In the genomic region with DNA sequence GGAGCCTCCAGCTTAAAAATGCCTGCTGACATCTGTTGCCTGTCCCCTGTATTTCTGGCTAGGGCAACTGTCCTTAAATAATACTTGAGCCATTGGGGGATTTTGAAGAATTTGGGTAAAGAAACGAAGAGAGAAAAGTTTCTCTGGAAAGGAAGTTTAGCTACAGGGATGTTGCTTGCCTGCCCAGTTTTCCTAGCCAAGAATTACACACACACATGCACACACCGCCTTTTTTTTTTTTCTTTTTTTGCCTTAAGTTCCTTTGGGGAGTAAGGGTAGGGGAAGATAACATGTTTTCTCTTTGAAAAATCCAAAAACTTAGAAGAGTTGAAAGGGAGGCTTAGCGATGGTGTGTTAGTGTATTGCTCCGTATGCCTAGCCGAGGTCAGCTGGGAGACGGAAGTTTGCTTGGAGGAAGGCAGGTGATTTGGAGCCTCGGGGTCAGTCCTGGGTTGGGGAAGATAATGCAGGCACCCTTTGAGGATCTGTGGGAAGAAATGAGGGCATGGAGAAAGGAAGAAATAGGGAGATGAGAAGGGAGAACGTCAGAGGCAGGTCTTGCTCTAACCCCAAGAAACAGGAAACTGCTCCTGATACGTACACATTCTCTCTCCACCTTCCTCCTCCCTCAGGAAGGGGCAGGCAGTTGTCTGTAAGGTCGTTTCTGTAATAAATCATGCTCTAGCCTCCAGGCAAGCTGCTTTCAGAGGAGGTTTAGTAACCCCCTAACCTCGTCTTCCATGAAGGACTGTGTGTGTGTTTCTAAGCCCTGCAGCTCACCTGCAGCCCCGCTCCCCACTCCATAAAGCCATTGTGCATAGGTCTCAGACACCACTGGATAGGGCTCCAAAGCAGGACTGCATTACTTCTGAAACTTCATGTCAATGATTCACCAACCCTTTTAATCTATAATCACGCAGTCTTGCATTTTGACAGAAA, we compare ENCODE assay signal across 8 cellular contexts. TPM values are rescaled to one million over a fixed set of nuclear protein-coding genes. Genes with fewer than 3 reads are reported as not detected.
DNase-seq lines count a peak whose midpoint lies in the region; FAIRE-seq and TF ChIP-seq lines count a peak whose summit lies in the region.

No MANE protein-coding gene starts in this region.

- intact Hi-C loops in endothelial cell of umbilical vein (cut with micrococcal nuclease) (loop anchor here (1.0 kb wide), 5 partner anchors 10 to 612 kb away; partner anchors contain the start of gene KLF3), posterior vena cava (cut with DNase I) (loop anchor here (5.0 to 10.0 kb wide), 4 partner anchors 352 to 610 kb away; no protein-coding TSS in a partner anchor)

- no peaks in the 10 kb centered on the region for H3K9me3 Mint-ChIP-seq in CD8-positive, alpha-beta memory T cell
- H3K9me3 Mint-ChIP-seq in neural progenitor cell = no peaks in the 10 kb centered on the region

- peaks cover 5% of the 10 kb centered on the region for H4K20me1 ChIP-seq in endothelial cell of umbilical vein (replicated peaks; ENCODE audit: control insufficient read depth, extremely low read depth, insufficient read depth, low read length)
- peaks cover 87% of the 10 kb centered on the region for H4K20me1 ChIP-seq in neural progenitor cell (ENCODE audit: low read depth)

- TF ChIP-seq POLR2A in NB4 (IDR thresholded peaks at IDR 0.05; ENCODE audit: extremely low read depth, insufficient read length) = no peak
- no peak for TF ChIP-seq POLR2A in endothelial cell of umbilical vein (IDR thresholded peaks at IDR 0.05; ENCODE audit: low read depth, low read length)

- H3K79me2 ChIP-seq in endothelial cell of umbilical vein (ENCODE audit: control insufficient read depth, insufficient read depth, low read length) (peaks cover 96% of the 10 kb centered on the region), neural progenitor cell (ENCODE audit: low read depth) (peaks cover 100% of the 10 kb centered on the region)

- no peak for TF ChIP-seq CTCF in NB4 (IDR thresholded peaks at IDR 0.05; ENCODE audit: low read depth, low read length)
- no peak for TF ChIP-seq CTCF in endothelial cell of umbilical vein (IDR thresholded peaks at IDR 0.05; ENCODE audit: extremely low read depth in 1 of 2, insufficient read depth in 1 of 2, low read depth in 1 of 2, low read length in 2 of 2)
- no peak for TF ChIP-seq CTCF in neural progenitor cell (IDR thresholded peaks at IDR 0.05)

- H3K4me3 ChIP-seq in CD8-positive, alpha-beta memory T cell (ENCODE audit: low read length) = peak overlapping the region; percentile 26
- H3K4me3 ChIP-seq in NB4 (ENCODE audit: low read depth, low read length) (no peak overlapping the region), endothelial cell of umbilical vein (replicated peaks in 1 of 3; ENCODE audit: insufficient read depth in 1 of 3, low read depth in 1 of 3, low read length in 3 of 3) (no peak overlapping the region), neural progenitor cell (no peak overlapping the region)

- peaks cover 0 to 4% of the 10 kb centered on the region in 2 donors for H3K27me3 Mint-ChIP-seq in CD8-positive, alpha-beta memory T cell
- no peaks in the 10 kb centered on the region for H3K27me3 Mint-ChIP-seq in neural progenitor cell (ENCODE audit: insufficient read depth, low read depth)

- H3F3A ChIP-seq in neural progenitor cell (ENCODE audit: low read depth) = peaks cover 45% of the 10 kb centered on the region

- no TSS peak for BruUV-seq in endothelial cell of umbilical vein (replicated peaks; lab: Mats Ljungman, UMichigan)

- no peaks in the 10 kb centered on the region for H3K9me1 ChIP-seq in endothelial cell of umbilical vein (replicated peaks; ENCODE audit: control insufficient read depth, extremely low read depth, insufficient read depth, low read length)

- peaks cover 90 to 96% (median 96%) of the 10 kb centered on the region in 3 donors for H3K4me1 Mint-ChIP-seq in CD8-positive, alpha-beta memory T cell
- peaks cover 75% of the 10 kb centered on the region for H3K4me1 Mint-ChIP-seq in neural progenitor cell

- H3K4me2 ChIP-seq in endothelial cell of umbilical vein (ENCODE audit: insufficient read depth, low read length) = peak overlapping the region; percentile 1
- H3K4me2 ChIP-seq in neural progenitor cell = peak overlapping the region; percentile 36

- dilution Hi-C loops in endothelial cell of umbilical vein (cut with MboI; ENCODE audit: extremely low pct_ligation_motif_present, low sequenced_read_pairs) = loop anchor here (25.0 kb wide), 1 partner anchor 512 kb away; no protein-coding TSS in a partner anchor

- peak overlapping the region; percentile 14 for H3K27ac ChIP-seq in CD8-positive, alpha-beta memory T cell (ENCODE audit: low read depth, low read length)
- no peak overlapping the region for H3K27ac ChIP-seq in endothelial cell of umbilical vein (ENCODE audit: insufficient read depth, low read depth, low read length)
- H3K27ac ChIP-seq in neural progenitor cell = peak overlapping the region; percentile 33

- H2AFZ ChIP-seq in endothelial cell of umbilical vein (ENCODE audit: low read depth, low read length) = no peak overlapping the region
- H2AFZ ChIP-seq in neural progenitor cell (replicated peaks) = no peak overlapping the region

- peak overlapping the region; percentile 41 to 85 (median 64) for H3K4me3 Mint-ChIP-seq in CD8-positive, alpha-beta memory T cell
- peak overlapping the region; percentile 63 for H3K4me3 Mint-ChIP-seq in neural progenitor cell

- peaks cover 0 to 36% (median 10%) of the 10 kb centered on the region in 3 donors for H3K36me3 Mint-ChIP-seq in CD8-positive, alpha-beta memory T cell
- H3K36me3 Mint-ChIP-seq in neural progenitor cell = peaks cover 12% of the 10 kb centered on the region

- CTCF ChIA-PET in CD8-positive, alpha-beta memory T cell (lab: Charles Lee) = interaction anchor here (0.6 to 6.1 kb wide), 31 partner anchors 8 to 500 kb away, joined by 3 to 100 read pairs (median 4); no protein-coding TSS in a partner anchor
- CTCF ChIA-PET in endothelial cell of umbilical vein (lab: Charles Lee) = interaction anchor here (0.6 to 6.0 kb wide), 25 partner anchors 8 to 613 kb away, joined by 3 to 133 read pairs (median 4); no protein-coding TSS in a partner anchor

- no peaks in the 10 kb centered on the region for H3K36me3 ChIP-seq in CD8-positive, alpha-beta memory T cell (ENCODE audit: insufficient read depth, low read length)
- H3K36me3 ChIP-seq in endothelial cell of umbilical vein (ENCODE audit: control insufficient read depth in 2 of 2, extremely low read depth in 1 of 2, insufficient read depth in 2 of 2, low read length in 2 of 2) = peaks cover 0 to 3% of the 10 kb centered on the region in 2 experiments
- H3K36me3 ChIP-seq in neural progenitor cell = no peaks in the 10 kb centered on the region

- H3K27ac Mint-ChIP-seq in CD8-positive, alpha-beta memory T cell = peak overlapping the region; percentile 65 to 95 (median 90)
- H3K27ac Mint-ChIP-seq in neural progenitor cell = peak overlapping the region; percentile 83

- POLR2A ChIA-PET in CD8-positive, alpha-beta memory T cell (lab: Charles Lee) = interaction anchor here (0.5 to 1.5 kb wide), 8 partner anchors 8 to 387 kb away, joined by 3 to 7 read pairs (median 3); no protein-coding TSS in a partner anchor
- POLR2A ChIA-PET in endothelial cell of umbilical vein (lab: Charles Lee) = interaction anchor here (1.2 kb wide), 1 partner anchor 8 kb away, joined by 6 read pairs; no protein-coding TSS in a partner anchor

- no peaks in the 10 kb centered on the region for H3K27me3 ChIP-seq in CD8-positive, alpha-beta memory T cell (ENCODE audit: insufficient read depth, low read length, poor library complexity, severe bottlenecking)
- H3K27me3 ChIP-seq in endothelial cell of umbilical vein (ENCODE audit: control insufficient read depth in 2 of 2, insufficient read depth in 2 of 2, low read length in 2 of 2) = no peaks in the 10 kb centered on the region
- no peaks in the 10 kb centered on the region for H3K27me3 ChIP-seq in neural progenitor cell

- peak overlapping the region; percentile 36 for H3K9ac ChIP-seq in endothelial cell of umbilical vein (replicated peaks; ENCODE audit: extremely low read depth, insufficient read depth, low read length)
- H3K9ac ChIP-seq in neural progenitor cell = no peak overlapping the region

- peak; percentile 37 for FAIRE-seq in endothelial cell of umbilical vein (lab: Jason Lieb, UNC)

- H3K9me3 ChIP-seq in CD8-positive, alpha-beta memory T cell (ENCODE audit: low read length) = no peaks in the 10 kb centered on the region
- H3K9me3 ChIP-seq in endothelial cell of umbilical vein (replicated peaks; ENCODE audit: control insufficient read depth, insufficient read depth, low read length) (no peaks in the 10 kb centered on the region), neural progenitor cell (ENCODE audit: low read depth) (no peaks in the 10 kb centered on the region)

- DNase-seq in CD8-positive, alpha-beta memory T cell = peak in 1 of 5 donors; percentile 30
- peak; percentile 54 for DNase-seq in NB4 (ENCODE audit: low read depth)
- DNase-seq in endothelial cell of umbilical vein (ENCODE audit: low read depth, low spot score) = peak; percentile 48
- peak; percentile 15 for DNase-seq in neural progenitor cell (ENCODE audit: low spot score)
- no peak for DNase-seq in iPS-NIHi7 (ENCODE audit: extremely low spot score)
- no peak for DNase-seq in SHP77 treated with DMSO at 0.1 percent for 48 hours (lab: John Stamatoyannopoulos, UW)
- no peak for DNase-seq in posterior vena cava (ENCODE audit: low spot score)
- no peak for DNase-seq in 8988T

- peaks cover 93% of the 10 kb centered on the region for H3K4me1 ChIP-seq in CD8-positive, alpha-beta memory T cell (ENCODE audit: insufficient read depth, low read length)
- H3K4me1 ChIP-seq in endothelial cell of umbilical vein (ENCODE audit: control insufficient read depth, extremely low read depth, insufficient read depth, low read length) (peaks cover 72% of the 10 kb centered on the region), neural progenitor cell (peaks cover 55% of the 10 kb centered on the region)

TF ChIP-seq in endothelial cell of umbilical vein, 7 proteins besides CTCF, POLR2A, EP300 and RAD21 (continues in another document):
- TF ChIP-seq MYC (IDR thresholded peaks at IDR 0.05; ENCODE audit: low read depth, low read length) (no peak), FOS (IDR thresholded peaks at IDR 0.05; ENCODE audit: borderline replicate concordance, insufficient read depth, low read length) (no peak), JUN (IDR thresholded peaks at IDR 0.05; ENCODE audit: borderline replicate concordance, insufficient read depth, insufficient read length, low read depth) (no peak)

RNA-seq across cellular contexts. Expression of gene KLF3, which starts 10.5 kb away (rescaled TPM):
- total RNA-seq in CD8-positive, alpha-beta memory T cell = 10 to 100 TPM; 15.2 to 17.1 TPM
- polyA plus RNA-seq in CD8-positive, alpha-beta memory T cell = 72.9 TPM
- 50.5 and 51.8 TPM in 2 replicates for total RNA-seq in endothelial cell of umbilical vein
- polyA plus RNA-seq in endothelial cell of umbilical vein = 23.7 and 27.7 TPM in 2 replicates
- 23.0 and 24.0 TPM in 2 replicates for polyA plus RNA-seq in endothelial cell of umbilical vein (2011; cell fraction: cytosol; rRNA removed)
- polyA plus RNA-seq in endothelial cell of umbilical vein (2011; cell fraction: nucleus; rRNA removed) = 60.4 and 62.4 TPM in 2 replicates
- polyA plus RNA-seq in endothelial cell of umbilical vein (2012) = 22.7 and 26.3 TPM in 2 replicates
- polyA minus RNA-seq in endothelial cell of umbilical vein = 80.9 and 81.2 TPM in 2 replicates
- polyA minus RNA-seq in endothelial cell of umbilical vein (2011; cell fraction: cytosol; rRNA and poly(A)+ RNA removed) = 11.0 TPM
- polyA minus RNA-seq in endothelial cell of umbilical vein (2011; cell fraction: nucleus; rRNA and poly(A)+ RNA removed) = 203 and 233 TPM in 2 replicates
- 22.8 and 24.8 TPM in 2 replicates for total RNA-seq in neural progenitor cell (ENCODE audit: low replicate concordance)
- total RNA-seq in posterior vena cava = 10 to 100 TPM; 50.7 to 53.9 TPM

Comparison
In these comparisons a context has a peak if more than half of its experiments do, and no peak if none do; other contexts are left out.
1. DNase-seq: peak in NB4 (single experiment), endothelial cell of umbilical vein (single experiment) and neural progenitor cell (single experiment); none in iPS-NIHi7 (single experiment), SHP77 treated with DMSO at 0.1 percent for 48 hours (single experiment), posterior vena cava (single experiment) and 8988T (single experiment).